In genomic region chr3:138174421-138175122, GRCh38 we compare ENCODE assay signal across 8 cellular contexts. TPM values are rescaled to one million over a fixed set of nuclear protein-coding genes. Genes with fewer than 3 reads are reported as not detected.
DNase-seq lines count a peak whose midpoint lies in the region; ATAC-seq and TF ChIP-seq lines count a peak whose summit lies in the region.

A gene with protein sequence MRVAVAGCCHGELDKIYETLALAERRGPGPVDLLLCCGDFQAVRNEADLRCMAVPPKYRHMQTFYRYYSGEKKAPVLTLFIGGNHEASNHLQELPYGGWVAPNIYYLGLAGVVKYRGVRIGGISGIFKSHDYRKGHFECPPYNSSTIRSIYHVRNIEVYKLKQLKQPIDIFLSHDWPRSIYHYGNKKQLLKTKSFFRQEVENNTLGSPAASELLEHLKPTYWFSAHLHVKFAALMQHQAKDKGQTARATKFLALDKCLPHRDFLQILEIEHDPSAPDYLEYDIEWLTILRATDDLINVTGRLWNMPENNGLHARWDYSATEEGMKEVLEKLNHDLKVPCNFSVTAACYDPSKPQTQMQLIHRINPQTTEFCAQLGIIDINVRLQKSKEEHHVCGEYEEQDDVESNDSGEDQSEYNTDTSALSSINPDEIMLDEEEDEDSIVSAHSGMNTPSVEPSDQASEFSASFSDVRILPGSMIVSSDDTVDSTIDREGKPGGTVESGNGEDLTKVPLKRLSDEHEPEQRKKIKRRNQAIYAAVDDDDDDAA (minus strand): TSS chr3:138174921. CDS start chr3:138174795, 126 bp downstream.

- H3K36me3 Mint-ChIP-seq in type B pancreatic cell: peaks cover 22% of the 10 kb centered on the region

- peak; percentile 93 for ATAC-seq in HG02840 (IDR thresholded peaks at IDR 0.05; ENCODE audit: low FRiP score, unreplicated experiment)
- ATAC-seq in heart left ventricle: peak; percentile 80 to 96 (median 96)

- TF ChIP-seq POLR2A in adrenal gland (IDR thresholded peaks at IDR 0.05) (peak; percentile 65 to 88), heart left ventricle (IDR thresholded peaks at IDR 0.05) (peak in 1 of 2 donors; percentile 79)

- WGBS in adrenal gland, 4 donors: 0 to 1% (median 0%) methylated on average over 9 to 38 of the region's 38 CpGs
- WGBS in heart left ventricle, 4 donors: 0 to 1% (median 0%) methylated on average over 17 to 38 of the region's 38 CpGs

- TF ChIP-seq CTCF in GM13976 (IDR thresholded peaks at IDR 0.05; ENCODE audit: borderline replicate concordance, control extremely low read depth, extremely low read depth, insufficient read depth, missing control alignments) (no peak), adrenal gland (IDR thresholded peaks at IDR 0.05) (no peak), heart left ventricle (IDR thresholded peaks at IDR 0.05) (no peak), type B pancreatic cell (conservative IDR thresholded peaks at IDR 0.05) (no peak)

- H3K9me3 Mint-ChIP-seq in type B pancreatic cell: no peaks in the 10 kb centered on the region

- DNase-seq in GM13976 (ENCODE audit: low spot score) (peak; percentile 82), NCI-H1436 (lab: John Stamatoyannopoulos, UW) (peak; percentile 93), T-helper 1 cell (peak; percentile 45 to 80 (median 67)), adrenal gland (peak; percentile 80 to 91 (median 88)), heart left ventricle (peak; percentile 75 to 86 (median 85)), pons (ENCODE audit: low spot score) (peak; percentile 78), type B pancreatic cell (ENCODE audit: extremely low spot score, unreplicated experiment) (peak; percentile 77)

- H3K27ac ChIP-seq in adrenal gland: peak within 1 kb of the TSS in 4 of 5 donors; percentile 68 to 85 (median 75)
- peak within 1 kb of the TSS; percentile 67 to 90 (median 80) for H3K27ac ChIP-seq in heart left ventricle

- H3K4me3 Mint-ChIP-seq in type B pancreatic cell: peak within 1 kb of the TSS; percentile 99

- H3K27me3 Mint-ChIP-seq in type B pancreatic cell: peaks cover 5% of the 10 kb centered on the region

- peak within 1 kb of the TSS; percentile 97 for H3K27ac Mint-ChIP-seq in type B pancreatic cell

- no peaks in the 10 kb centered on the region for H3K27me3 ChIP-seq in adrenal gland
- H3K27me3 ChIP-seq in heart left ventricle: no peaks in the 10 kb centered on the region

- in situ Hi-C loops in GM13976 (cut with MboI; ENCODE audit: low sequenced_read_pairs, unreplicated experiment): no loop called here

- H3K9me3 ChIP-seq in adrenal gland (replicated peaks in 1 of 3) (no peaks in the 10 kb centered on the region), heart left ventricle (no peaks in the 10 kb centered on the region)

- intact Hi-C loops in adrenal gland (cut with DNase I): no loop called here
- intact Hi-C loops in heart left ventricle (cut with DNase I): loop anchor here in 1 of 10 donors (1.0 kb wide), 1 partner anchor 13 kb away; the partner anchor contains the start of gene ARMC8

- H3K36me3 ChIP-seq in adrenal gland (replicated peaks in 1 of 2) (peaks cover 0 to 12% of the 10 kb centered on the region in 2 donors), heart left ventricle (peaks cover 0 to 34% (median 27%) of the 10 kb centered on the region in 9 donors)

- H3K4me1 Mint-ChIP-seq in type B pancreatic cell (ENCODE audit: unreplicated experiment): peaks cover 16% of the 10 kb centered on the region

- H3K4me3 ChIP-seq in adrenal gland: peak within 1 kb of the TSS; percentile 61 to 88 (median 79)
- H3K4me3 ChIP-seq in heart left ventricle: peak within 1 kb of the TSS; percentile 54 to 99 (median 88)

- H3K4me1 ChIP-seq in adrenal gland (replicated peaks in 1 of 2) (peaks cover 0 to 23% of the 10 kb centered on the region in 2 donors), heart left ventricle (peaks cover 0 to 33% (median 18%) of the 10 kb centered on the region in 12 donors)

RNA-seq across cellular contexts. Expression of the gene that starts here (rescaled TPM):
- total RNA-seq in adrenal gland (10 to 100 TPM in 6 of 8 donors, 1 to 10 TPM in 2; 9.0 to 18.8 (median 12.0) TPM), heart left ventricle (10 to 100 TPM in 1 of 9 donors, 1 to 10 TPM in 8; 6.2 to 11.0 (median 7.9) TPM), type B pancreatic cell (ENCODE audit: low replicate concordance) (18.2 and 21.2 TPM in 2 replicates)
- polyA plus RNA-seq in adrenal gland (10 to 100 TPM in 1 of 3 donors, 1 to 10 TPM in 2; 5.6 to 14.5 (median 5.7) TPM), heart left ventricle (1 to 10 TPM; 3.2 to 8.1 TPM)

Comparison
In these comparisons a context has a peak if more than half of its experiments do, and no peak if none do; other contexts are left out.
1. Peak in every context shown above with its lines: DNase-seq, ATAC-seq, H3K4me3 ChIP-seq and H3K27ac ChIP-seq.